In genomic region chr17:63819585-63820537, GRCh38 we compare ENCODE assay signal across 13 cellular contexts. TPM values are rescaled to one million over a fixed set of nuclear protein-coding genes. Genes with fewer than 3 reads are reported as not detected.
DNase-seq lines count a peak whose midpoint lies in the region; ATAC-seq and TF ChIP-seq lines count a peak whose summit lies in the region.
"Had no signal": no experiment of that assay in that cellular context is flagged by ENCODE, and none has a peak within 500 bp of the region (broad histone marks: within the 10 kb centered on the region; RNA-seq: fewer than 3 reads in every experiment).

No MANE protein-coding gene starts in this region.

- no peak for TF ChIP-seq CTCF in endothelial cell (IDR thresholded peaks at IDR 0.05; ENCODE audit: unreplicated experiment)
- TF ChIP-seq CTCF in gastrocnemius medialis (IDR thresholded peaks at IDR 0.05 in 4 of 5, conservative IDR thresholded peaks at IDR 0.05 in 1 of 5) = no peak

- intact Hi-C loops in activated CD4-positive, alpha-beta T cell treated with anti-CD3 and anti-CD28 coated beads, Interleukin-2, amount 10 ng/mL, durations not matched to agents 24 days and 14 days (cut with micrococcal nuclease) = no loop called here
- intact Hi-C loops in gastrocnemius medialis (cut with DNase I; ENCODE audit: low total_unique reads) = loop anchor here (10.0 kb wide), 1 partner anchor 685 kb away; the partner anchor contains the start of genes CEP95 and DDX5

- no peaks in the 10 kb centered on the region for H3K9me3 Mint-ChIP-seq in activated CD4-positive, alpha-beta T cell treated with anti-CD3 and anti-CD28 coated beads, Interleukin-2, amount 10 ng/mL, durations not matched to agents 24 days and 14 days
- no peaks in the 10 kb centered on the region for H3K9me3 Mint-ChIP-seq in T-helper 2 cell treated with Interferon-gamma antibody and Interleukin-4, amounts not matched to agents 5 μg/mL and 100 μg/mL, for 36 hours
- H3K9me3 Mint-ChIP-seq in endothelial cell (ENCODE audit: unreplicated experiment) = no peaks in the 10 kb centered on the region
- H3K9me3 Mint-ChIP-seq: stimulated activated naive CD8-positive, alpha-beta T cell treated with anti-CD3 and anti-CD28 coated beads, Interleukin-15, Interleukin-2, amounts not matched to agents 100 ng/mL and 50 ng/mL, for 24 hours had no signal

- H3K4me1 Mint-ChIP-seq in activated CD4-positive, alpha-beta T cell treated with anti-CD3 and anti-CD28 coated beads, Interleukin-2, amount 10 ng/mL, durations not matched to agents 24 days and 14 days = peaks cover 29% of the 10 kb centered on the region
- peaks cover 24% of the 10 kb centered on the region for H3K4me1 Mint-ChIP-seq in T-helper 2 cell treated with Interferon-gamma antibody and Interleukin-4, amounts not matched to agents 5 μg/mL and 100 μg/mL, for 36 hours (ENCODE audit: low read depth)
- peaks cover 2% of the 10 kb centered on the region for H3K4me1 Mint-ChIP-seq in endothelial cell (ENCODE audit: unreplicated experiment)

- no peak overlapping the region for H3K4me3 ChIP-seq in gastrocnemius medialis
- no peak overlapping the region for H3K4me3 ChIP-seq in effector memory CD4-positive, alpha-beta T cell (ENCODE audit: insufficient read depth, low read depth, low read length, poor library complexity, severe bottlenecking)
- H3K4me3 ChIP-seq: esophagus muscularis mucosa had no signal

- H3K4me1 ChIP-seq in gastrocnemius medialis = peaks cover 0 to 9% of the 10 kb centered on the region in 2 donors
- H3K4me1 ChIP-seq in effector memory CD4-positive, alpha-beta T cell (ENCODE audit: control insufficient read depth, insufficient read depth, low read length, poor library complexity, severe bottlenecking) = no peaks in the 10 kb centered on the region

- H3K36me3 ChIP-seq in gastrocnemius medialis = peaks cover 8 to 99% of the 10 kb centered on the region in 2 donors
- H3K36me3 ChIP-seq in effector memory CD4-positive, alpha-beta T cell (ENCODE audit: control insufficient read depth, insufficient read depth, low read length) = peaks cover 98% of the 10 kb centered on the region

- H3K4me3 Mint-ChIP-seq in activated CD4-positive, alpha-beta T cell treated with anti-CD3 and anti-CD28 coated beads, Interleukin-2, amount 10 ng/mL, durations not matched to agents 24 days and 14 days = peak overlapping the region; percentile 59
- peak overlapping the region; percentile 66 for H3K4me3 Mint-ChIP-seq in T-helper 2 cell treated with Interferon-gamma antibody and Interleukin-4, amounts not matched to agents 5 μg/mL and 100 μg/mL, for 36 hours
- peak overlapping the region; percentile 15 for H3K4me3 Mint-ChIP-seq in endothelial cell (ENCODE audit: unreplicated experiment)
- H3K4me3 Mint-ChIP-seq: stimulated activated naive CD8-positive, alpha-beta T cell treated with anti-CD3 and anti-CD28 coated beads, Interleukin-15, Interleukin-2, amounts not matched to agents 100 ng/mL and 50 ng/mL, for 24 hours had no signal

- in situ Hi-C loops in gastrocnemius medialis (cut with MboI; ENCODE audit: low sequenced_read_pairs in 4 of 4) = no loop called here

- peak; percentile 72 for DNase-seq in activated CD4-positive, alpha-beta T cell treated with anti-CD3 and anti-CD28 coated beads, Interleukin-2, amount 10 ng/mL, durations not matched to agents 24 days and 14 days
- no peak for DNase-seq in activated CD4-positive, alpha-beta T cell treated with anti-CD3 and anti-CD28 coated beads, Interleukin-2, amount 50 U/mL, for 1 hour
- no peak for DNase-seq in T-helper 2 cell treated with Interferon-gamma antibody and Interleukin-4, amounts not matched to agents 5 μg/mL and 100 μg/mL, for 36 hours (ENCODE audit: low spot score)
- DNase-seq in endothelial cell (ENCODE audit: low spot score) (no peak), gastrocnemius medialis (no peak), NCI-H1436 (lab: John Stamatoyannopoulos, UW) (no peak)
- no peak for DNase-seq in effector memory CD4-positive, alpha-beta T cell
- DNase-seq: NCI-H1105 treated with DMSO at 0.1 percent for 48 hours, NCI-H748 treated with DMSO at 0.1 percent for 48 hours, SW 1271 had no signal

- no peaks in the 10 kb centered on the region for H3K27me3 Mint-ChIP-seq in activated CD4-positive, alpha-beta T cell treated with anti-CD3 and anti-CD28 coated beads, Interleukin-2, amount 10 ng/mL, durations not matched to agents 24 days and 14 days
- H3K27me3 Mint-ChIP-seq in T-helper 2 cell treated with Interferon-gamma antibody and Interleukin-4, amounts not matched to agents 5 μg/mL and 100 μg/mL, for 36 hours (ENCODE audit: low read depth) = no peaks in the 10 kb centered on the region
- peaks cover 18% of the 10 kb centered on the region for H3K27me3 Mint-ChIP-seq in endothelial cell (ENCODE audit: unreplicated experiment)
- H3K27me3 Mint-ChIP-seq: stimulated activated naive CD8-positive, alpha-beta T cell treated with anti-CD3 and anti-CD28 coated beads, Interleukin-15, Interleukin-2, amounts not matched to agents 100 ng/mL and 50 ng/mL, for 24 hours had no signal

- no peaks in the 10 kb centered on the region for H3K9me3 ChIP-seq in gastrocnemius medialis
- H3K9me3 ChIP-seq in effector memory CD4-positive, alpha-beta T cell (ENCODE audit: control insufficient read depth, low read length) = no peaks in the 10 kb centered on the region
- H3K9me3 ChIP-seq: esophagus muscularis mucosa had no signal

- H3K27ac ChIP-seq in gastrocnemius medialis = peak overlapping the region; percentile 32 to 76 (median 44)
- H3K27ac ChIP-seq in effector memory CD4-positive, alpha-beta T cell (ENCODE audit: insufficient read depth, low read length, poor library complexity, severe bottlenecking) = no peak overlapping the region

- peak overlapping the region; percentile 30 for H3K27ac Mint-ChIP-seq in activated CD4-positive, alpha-beta T cell treated with anti-CD3 and anti-CD28 coated beads, Interleukin-2, amount 10 ng/mL, durations not matched to agents 24 days and 14 days
- peak overlapping the region; percentile 70 for H3K27ac Mint-ChIP-seq in T-helper 2 cell treated with Interferon-gamma antibody and Interleukin-4, amounts not matched to agents 5 μg/mL and 100 μg/mL, for 36 hours
- H3K27ac Mint-ChIP-seq in endothelial cell (ENCODE audit: unreplicated experiment) = no peak overlapping the region

- ATAC-seq in gastrocnemius medialis (no peak), HG02885 (IDR thresholded peaks at IDR 0.05; ENCODE audit: poor library complexity, unreplicated experiment) (no peak)

- no peak for TF ChIP-seq POLR2A in gastrocnemius medialis (IDR thresholded peaks at IDR 0.05)

- peaks cover 86% of the 10 kb centered on the region for H3K36me3 Mint-ChIP-seq in activated CD4-positive, alpha-beta T cell treated with anti-CD3 and anti-CD28 coated beads, Interleukin-2, amount 10 ng/mL, durations not matched to agents 24 days and 14 days (ENCODE audit: low read depth)
- peaks cover 84% of the 10 kb centered on the region for H3K36me3 Mint-ChIP-seq in T-helper 2 cell treated with Interferon-gamma antibody and Interleukin-4, amounts not matched to agents 5 μg/mL and 100 μg/mL, for 36 hours (ENCODE audit: low read depth)
- H3K36me3 Mint-ChIP-seq in endothelial cell (ENCODE audit: low read depth, unreplicated experiment) = peaks cover 67% of the 10 kb centered on the region

- H3K27me3 ChIP-seq in gastrocnemius medialis = no peaks in the 10 kb centered on the region
- H3K27me3 ChIP-seq in effector memory CD4-positive, alpha-beta T cell (replicated peaks; ENCODE audit: control insufficient read depth, insufficient read depth, low read length, poor library complexity, severe bottlenecking) = no peaks in the 10 kb centered on the region
- H3K27me3 ChIP-seq: esophagus muscularis mucosa had no signal

RNA-seq across cellular contexts. Expression of gene PSMC5, which starts 7.4 kb away (rescaled TPM):
- 189 and 199 TPM in 2 replicates for total RNA-seq in activated CD4-positive, alpha-beta T cell treated with anti-CD3 and anti-CD28 coated beads, Interleukin-2, amount 10 ng/mL, durations not matched to agents 24 days and 14 days
- total RNA-seq in endothelial cell (ENCODE audit: unreplicated experiment) (124 TPM), gastrocnemius medialis (100 to 1,000 TPM; 103 to 153 (median 123) TPM)

RNA-seq across cellular contexts. Expression of gene FTSJ3, which starts 7.6 kb away (rescaled TPM):
- 99.6 and 100 TPM in 2 replicates for total RNA-seq in activated CD4-positive, alpha-beta T cell treated with anti-CD3 and anti-CD28 coated beads, Interleukin-2, amount 10 ng/mL, durations not matched to agents 24 days and 14 days
- 48.6 TPM for total RNA-seq in endothelial cell (ENCODE audit: unreplicated experiment)
- total RNA-seq in gastrocnemius medialis = 10 to 100 TPM; 24.6 to 46.3 (median 34.9) TPM

RNA-seq across cellular contexts. Expression of gene SMARCD2, which starts 22.6 kb away (rescaled TPM):
- total RNA-seq in activated CD4-positive, alpha-beta T cell treated with anti-CD3 and anti-CD28 coated beads, Interleukin-2, amount 10 ng/mL, durations not matched to agents 24 days and 14 days = 120 and 121 TPM in 2 replicates
- 57.3 TPM for total RNA-seq in endothelial cell (ENCODE audit: unreplicated experiment)
- 10 to 100 TPM; 30.2 to 64.3 (median 44.9) TPM for total RNA-seq in gastrocnemius medialis

RNA-seq across cellular contexts. Expression of gene DDX42, which starts 45.9 kb away (rescaled TPM):
- total RNA-seq in activated CD4-positive, alpha-beta T cell treated with anti-CD3 and anti-CD28 coated beads, Interleukin-2, amount 10 ng/mL, durations not matched to agents 24 days and 14 days = 145 and 146 TPM in 2 replicates
- 110 TPM for total RNA-seq in endothelial cell (ENCODE audit: unreplicated experiment)
- 10 to 100 TPM; 35.9 to 71.6 (median 56.8) TPM for total RNA-seq in gastrocnemius medialis

RNA-seq across cellular contexts. Expression of gene CCDC47, which starts 46.5 kb away (rescaled TPM):
- total RNA-seq in activated CD4-positive, alpha-beta T cell treated with anti-CD3 and anti-CD28 coated beads, Interleukin-2, amount 10 ng/mL, durations not matched to agents 24 days and 14 days = 81.8 and 82.9 TPM in 2 replicates
- total RNA-seq in endothelial cell (ENCODE audit: unreplicated experiment) (58.0 TPM), gastrocnemius medialis (100 to 1,000 TPM in 1 of 4 donors, 10 to 100 TPM in 3; 81.0 to 110 (median 86.8) TPM)

Comparison
In these comparisons a context has a peak if more than half of its experiments do, and no peak if none do; other contexts are left out.
1. H3K4me3 Mint-ChIP-seq: peak in every context shown above with its lines; median percentile 66 in T-helper 2 cell treated with Interferon-gamma antibody and Interleukin-4, amounts not matched to agents 5 μg/mL and 100 μg/mL, for 36 hours; 59 in activated CD4-positive, alpha-beta T cell treated with anti-CD3 and anti-CD28 coated beads, Interleukin-2, amount 10 ng/mL, durations not matched to agents 24 days and 14 days; 15 in endothelial cell.